26 cellular contexts compared by ENCODE assay signal in genomic region chr2:109666466-109666865, GRCh38.
"Had no signal": no experiment of that assay in that cellular context is flagged by ENCODE, and none has a peak within 500 bp of the region (broad histone marks: within the 10 kb centered on the region; RNA-seq: fewer than 3 reads in every experiment).

No MANE protein-coding gene starts in this region.

- ATAC-seq: effector memory CD8-positive, alpha-beta T cell; esophagus mucosa; foreskin keratinocyte; gastrocnemius medialis; gastroesophageal sphincter; heart left ventricle; heart right ventricle had no signal

- H3K4me3 ChIP-seq: colonic mucosa, coronary artery, dorsolateral prefrontal cortex, esophagus muscularis mucosa, esophagus squamous epithelium, gastrocnemius medialis, gastroesophageal sphincter, heart left ventricle, heart right ventricle, hepatocyte had no signal

- H3K27me3 ChIP-seq: colonic mucosa, dorsolateral prefrontal cortex, esophagus muscularis mucosa, esophagus squamous epithelium, gastrocnemius medialis, gastroesophageal sphincter, heart left ventricle, heart right ventricle, hepatocyte had no signal

- H3K79me2 ChIP-seq: hepatocyte had no signal

- H3K9me3 ChIP-seq: colonic mucosa, esophagus muscularis mucosa, esophagus squamous epithelium, gastrocnemius medialis, gastroesophageal sphincter, heart left ventricle, heart right ventricle had no signal

- H2AFZ ChIP-seq: hepatocyte had no signal

- H3K27ac Mint-ChIP-seq: dendritic cell treated with granulocyte-macrophage colony-stimulating factor and Interleukin-4, amounts not matched to agents 40 ng/mL and 50 ng/mL, for 4 days; effector memory CD8-positive, alpha-beta T cell; endodermal cell had no signal

- H3K4me1 ChIP-seq: colonic mucosa had no signal

- H3K36me3 ChIP-seq: colonic mucosa, esophagus muscularis mucosa, esophagus squamous epithelium, gastrocnemius medialis, gastroesophageal sphincter, heart left ventricle, heart right ventricle had no signal

- H3K9me3 Mint-ChIP-seq: dendritic cell treated with granulocyte-macrophage colony-stimulating factor and Interleukin-4, amounts not matched to agents 40 ng/mL and 50 ng/mL, for 4 days; effector memory CD8-positive, alpha-beta T cell; endodermal cell had no signal

- H3K4me1 Mint-ChIP-seq: endodermal cell had no signal

- H3K27ac ChIP-seq: colonic mucosa, coronary artery, dorsolateral prefrontal cortex, epithelial cell of prostate, esophagus muscularis mucosa, esophagus squamous epithelium, foreskin keratinocyte, gastrocnemius medialis, gastroesophageal sphincter, heart left ventricle, heart right ventricle, hepatocyte had no signal

- DNase-seq: colonic mucosa; cortex of kidney; dermis blood vessel endothelial cell; dorsolateral prefrontal cortex; effector CD4-positive, alpha-beta T cell; effector CD8-positive, alpha-beta T cell; effector memory CD4-positive, alpha-beta T cell; effector memory CD8-positive, alpha-beta T cell; endodermal cell; erythroblast; esophagus squamous epithelium; foreskin fibroblast; foreskin keratinocyte; foreskin melanocyte; gastrocnemius medialis; glutamatergic neuron; head of caudate nucleus; heart left ventricle; heart right ventricle had no signal

- H3K4me2 ChIP-seq: hepatocyte had no signal

- H3K4me3 Mint-ChIP-seq: dendritic cell treated with granulocyte-macrophage colony-stimulating factor and Interleukin-4, amounts not matched to agents 40 ng/mL and 50 ng/mL, for 4 days; effector memory CD8-positive, alpha-beta T cell; endodermal cell had no signal
